8 cellular contexts compared by ENCODE assay signal in the genomic region with DNA sequence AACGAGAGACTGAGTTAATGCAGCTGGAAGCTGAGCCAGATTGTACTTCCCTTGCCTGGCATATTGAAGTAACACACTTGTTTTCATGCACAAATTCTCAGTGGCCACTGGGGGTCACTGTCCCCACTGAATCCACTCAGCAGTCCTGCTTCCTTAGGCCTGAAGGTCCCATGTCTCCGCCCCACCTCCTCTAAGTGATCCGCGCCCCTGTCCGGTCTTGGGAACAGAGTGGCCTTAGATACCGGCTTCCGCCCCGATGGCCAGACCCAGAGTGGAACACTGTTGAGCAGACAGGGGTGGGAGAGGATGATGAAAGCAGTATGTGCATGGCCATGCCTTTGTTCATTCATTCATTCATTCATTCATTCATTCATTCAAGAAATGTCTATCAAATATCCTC. TPM values are rescaled to one million over a fixed set of nuclear protein-coding genes. Genes with fewer than 3 reads are reported as not detected.
DNase-seq lines count a peak whose midpoint lies in the region; ATAC-seq and TF ChIP-seq lines count a peak whose summit lies in the region.
"Had no signal": no experiment of that assay in that cellular context is flagged by ENCODE, and none has a peak within 500 bp of the region (broad histone marks: within the 10 kb centered on the region; RNA-seq: fewer than 3 reads in every experiment).

No MANE protein-coding gene starts in this region.

- TF ChIP-seq CTCF in GM12874 (IDR thresholded peaks at IDR 0.05; ENCODE audit: insufficient read depth, low read depth, low read length) (peak; percentile 77), LNCaP clone FGC (IDR thresholded peaks at IDR 0.05; ENCODE audit: control insufficient read depth, extremely low read depth, insufficient read depth) (peak; percentile 92), heart left ventricle (IDR thresholded peaks at IDR 0.05) (peak; percentile 68 to 90 (median 80))

- H3K4me1 Mint-ChIP-seq in activated naive CD8-positive, alpha-beta T cell treated with anti-CD3 and anti-CD28 coated beads, Interleukin-2, amount 10 ng/mL, durations not matched to agents 7 days and 5 days: peaks cover 5% of the 10 kb centered on the region

- ATAC-seq in activated naive CD8-positive, alpha-beta T cell treated with anti-CD3 and anti-CD28 coated beads, Interleukin-2, amount 10 ng/mL, durations not matched to agents 7 days and 5 days (ENCODE audit: low read depth): peak; percentile 62
- ATAC-seq in heart left ventricle (peak; percentile 87 to 95 (median 94)), HG02623 (IDR thresholded peaks at IDR 0.05; ENCODE audit: unreplicated experiment) (no peak)

- H3K27ac ChIP-seq in heart left ventricle: peak overlapping the region in 1 of 12 donors; percentile 9

- 1 to 9% (median 4%) methylated on average over 8 of the region's 8 CpGs for WGBS in heart left ventricle, 4 donors

- H3K27ac Mint-ChIP-seq in activated naive CD8-positive, alpha-beta T cell treated with anti-CD3 and anti-CD28 coated beads, Interleukin-2, amount 10 ng/mL, durations not matched to agents 7 days and 5 days: no peak overlapping the region
- H3K27ac Mint-ChIP-seq: dendritic cell treated with granulocyte-macrophage colony-stimulating factor and Interleukin-4, amounts not matched to agents 40 ng/mL and 50 ng/mL, for 4 days had no signal

- H3K27me3 ChIP-seq in heart left ventricle: no peaks in the 10 kb centered on the region

- intact Hi-C loops in heart left ventricle (cut with DNase I): loop anchor here in 7 of 10 donors (2.0 to 10.0 kb wide), 7 partner anchors 55 to 512 kb away; no protein-coding TSS in a partner anchor
- intact Hi-C loops in posterior vena cava (cut with DNase I): loop anchor here (10.0 kb wide), 1 partner anchor 505 kb away; no protein-coding TSS in a partner anchor

- TF ChIP-seq POLR2A in heart left ventricle (IDR thresholded peaks at IDR 0.05): no peak

- peaks cover 0 to 12% (median 3%) of the 10 kb centered on the region in 9 donors for H3K36me3 ChIP-seq in heart left ventricle

- POLR2A ChIA-PET in activated naive CD8-positive, alpha-beta T cell treated with anti-CD3 and anti-CD28 coated beads, Interleukin-2, amount 10 ng/mL, durations not matched to agents 7 days and 5 days (lab: Charles Lee): interaction anchor here (0.6 kb wide), 1 partner anchor 281 kb away, joined by 4 read pairs; no protein-coding TSS in a partner anchor

- no peaks in the 10 kb centered on the region for H3K27me3 Mint-ChIP-seq in activated naive CD8-positive, alpha-beta T cell treated with anti-CD3 and anti-CD28 coated beads, Interleukin-2, amount 10 ng/mL, durations not matched to agents 7 days and 5 days
- H3K27me3 Mint-ChIP-seq: dendritic cell treated with granulocyte-macrophage colony-stimulating factor and Interleukin-4, amounts not matched to agents 40 ng/mL and 50 ng/mL, for 4 days had no signal

- H3K4me3 Mint-ChIP-seq in activated naive CD8-positive, alpha-beta T cell treated with anti-CD3 and anti-CD28 coated beads, Interleukin-2, amount 10 ng/mL, durations not matched to agents 7 days and 5 days: no peak overlapping the region
- H3K4me3 Mint-ChIP-seq: dendritic cell treated with granulocyte-macrophage colony-stimulating factor and Interleukin-4, amounts not matched to agents 40 ng/mL and 50 ng/mL, for 4 days had no signal

- DNase-seq in LNCaP clone FGC (ENCODE audit: low read depth) (peak; percentile 81), SHP77 (lab: John Stamatoyannopoulos, UW) (peak; percentile 62 to 66), heart left ventricle (peak; percentile 81 to 93 (median 85)), posterior vena cava (ENCODE audit: low spot score) (peak; percentile 94)
- DNase-seq in activated naive CD8-positive, alpha-beta T cell treated with anti-CD3 and anti-CD28 coated beads, Interleukin-2, amount 10 ng/mL, durations not matched to agents 7 days and 5 days: peak; percentile 50

- peaks cover 0 to 21% (median 7%) of the 10 kb centered on the region in 12 donors for H3K4me1 ChIP-seq in heart left ventricle

- no peaks in the 10 kb centered on the region for H3K9me3 ChIP-seq in heart left ventricle

- peaks cover 15% of the 10 kb centered on the region for H3K36me3 Mint-ChIP-seq in activated naive CD8-positive, alpha-beta T cell treated with anti-CD3 and anti-CD28 coated beads, Interleukin-2, amount 10 ng/mL, durations not matched to agents 7 days and 5 days

- H3K9me3 Mint-ChIP-seq in activated naive CD8-positive, alpha-beta T cell treated with anti-CD3 and anti-CD28 coated beads, Interleukin-2, amount 10 ng/mL, durations not matched to agents 7 days and 5 days: no peaks in the 10 kb centered on the region
- H3K9me3 Mint-ChIP-seq: dendritic cell treated with granulocyte-macrophage colony-stimulating factor and Interleukin-4, amounts not matched to agents 40 ng/mL and 50 ng/mL, for 4 days had no signal

- H3K4me3 ChIP-seq in LNCaP clone FGC (ENCODE audit: low read depth, low read length) (no peak overlapping the region), heart left ventricle (no peak overlapping the region)

RNA-seq across cellular contexts. Expression of a gene that starts 34.8 kb away (rescaled TPM):
- total RNA-seq in activated naive CD8-positive, alpha-beta T cell treated with anti-CD3 and anti-CD28 coated beads, Interleukin-2, amount 10 ng/mL, durations not matched to agents 7 days and 5 days: 10 to 100 TPM; 20.5 to 23.1 TPM
- total RNA-seq in heart left ventricle (1 to 10 TPM in 2 of 9 donors, under 1 TPM in 7; 0.12 to 1.9 (median 0.56) TPM), posterior vena cava (1 to 10 TPM; 1.2 to 1.9 TPM)
- polyA plus RNA-seq in heart left ventricle: under 1 TPM; 0.23 to 0.54 TPM

RNA-seq across cellular contexts. Expression of a gene that starts 59.9 kb away (rescaled TPM):
- not detected for total RNA-seq in activated naive CD8-positive, alpha-beta T cell treated with anti-CD3 and anti-CD28 coated beads, Interleukin-2, amount 10 ng/mL, durations not matched to agents 7 days and 5 days
- total RNA-seq in heart left ventricle (not detected), posterior vena cava (under 1 TPM in 1 of 2 donors, not detected in 1; 0.14 TPM)
- not detected for polyA plus RNA-seq in heart left ventricle

Comparison
In these comparisons a context has a peak if more than half of its experiments do, and no peak if none do; other contexts are left out.
1. RNA of a gene that starts 34.8 kb away (total RNA-seq): 20.5 to 23.1 TPM in activated naive CD8-positive, alpha-beta T cell treated with anti-CD3 and anti-CD28 coated beads, Interleukin-2, amount 10 ng/mL, durations not matched to agents 7 days and 5 days; 1.2 to 1.9 TPM in posterior vena cava and 0.12 to 1.9 TPM in heart left ventricle; every median in the first group is over 4 times any median in the second.
2. Peak in every context shown above with its lines, with median percentiles within 50 percentile points of each other: CTCF ChIP-seq and DNase-seq.